ENCODE assay signal across 8 cellular contexts in genomic region chr2:88016948-88017779, GRCh38. TPM values are rescaled to one million over a fixed set of nuclear protein-coding genes. Genes with fewer than 3 reads are reported as not detected.
DNase-seq lines count a peak whose midpoint lies in the region; ATAC-seq and TF ChIP-seq lines count a peak whose summit lies in the region.

No MANE protein-coding gene starts in this region.

- H3K36me3 ChIP-seq in HUES64 (ENCODE audit: insufficient read depth, low read length) (no peaks in the 10 kb centered on the region), tibial nerve (no peaks in the 10 kb centered on the region)

- peak overlapping the region; percentile 98 for H3K9ac ChIP-seq in HUES64 (ENCODE audit: low read depth, low read length)

- no peak for TF ChIP-seq CTCF in GM12864 (IDR thresholded peaks at IDR 0.05; ENCODE audit: low read depth, low read length, missing control alignments)
- TF ChIP-seq CTCF in coronary artery (IDR thresholded peaks at IDR 0.05): no peak
- no peak for TF ChIP-seq CTCF in tibial nerve (IDR thresholded peaks at IDR 0.05)

- H3K27me3 ChIP-seq in HUES64 (ENCODE audit: insufficient read depth, low read length) (peaks cover 4% of the 10 kb centered on the region; the same call in 1 of the 2 replicates), tibial nerve (no peaks in the 10 kb centered on the region)

- TF ChIP-seq POLR2A in tibial nerve (IDR thresholded peaks at IDR 0.05): no peak

- H3K9me3 ChIP-seq in HUES64 (ENCODE audit: insufficient read depth, low read depth, low read length) (peaks cover 4% of the 10 kb centered on the region; the same call in 1 of the 2 replicates), tibial nerve (no peaks in the 10 kb centered on the region)

- H3K4me3 ChIP-seq in GM12864 (ENCODE audit: low read depth, low read length) (peak overlapping the region; percentile 87), HUES64 (ENCODE audit: low read length) (peak overlapping the region; percentile 86), coronary artery (peak overlapping the region; percentile 72), tibial nerve (peak overlapping the region; percentile 42 to 60 (median 48))

- DNase-seq in GM12864 (ENCODE audit: low read depth) (peak; percentile 36), RKO (ENCODE audit: low spot score) (peak; percentile 73), coronary artery (ENCODE audit: low spot score) (no peak), medulla oblongata (ENCODE audit: extremely low spot score) (peak; percentile 23), tibial nerve (ENCODE audit: low spot score in 2 of 2) (no peak), amniotic stem cell (lab: John Stamatoyannopoulos, UW) (no peak)

- H3K4me1 ChIP-seq in HUES64 (ENCODE audit: insufficient read depth, low read length) (peaks cover 7% of the 10 kb centered on the region; the same call in 1 of the 2 replicates), tibial nerve (peaks cover 0 to 9% (median 1%) of the 10 kb centered on the region in 4 donors)

- peak; percentile 53 for ATAC-seq in GM21576 (IDR thresholded peaks at IDR 0.05; ENCODE audit: unreplicated experiment)

- H3K27ac ChIP-seq in HUES64 (ENCODE audit: low read depth, low read length) (peak overlapping the region; percentile 93), coronary artery (peak overlapping the region; percentile 34 to 35), tibial nerve (peak overlapping the region; percentile 65 to 89 (median 82))

- WGBS in HUES64: 18% methylated on average over 47 of the region's 47 CpGs
- WGBS in tibial nerve, 2 donors: 11 to 39% methylated on average over 26 to 47 of the region's 47 CpGs

- no peak for TF ChIP-seq EP300 in tibial nerve (IDR thresholded peaks at IDR 0.05)

RNA-seq across cellular contexts. Expression of gene RNU2-63P, which starts 0.8 kb away (rescaled TPM):
- 37.0 TPM for polyA plus RNA-seq in HUES64 (2013, experiment 1 of 2)
- polyA plus RNA-seq in HUES64 (2013, experiment 2 of 2): 49.6 TPM
- not detected for total RNA-seq in tibial nerve

RNA-seq across cellular contexts. Expression of gene KRCC1, which starts 38.4 kb away (rescaled TPM):
- polyA plus RNA-seq in HUES64 (2013, experiment 1 of 2): 10.3 TPM
- 13.8 TPM for polyA plus RNA-seq in HUES64 (2013, experiment 2 of 2)
- 10 to 100 TPM; 29.4 to 39.3 (median 32.2) TPM for total RNA-seq in tibial nerve

RNA-seq across cellular contexts. Expression of gene SMYD1, which starts 50.5 kb away (rescaled TPM):
- not detected for polyA plus RNA-seq in HUES64 (2013, experiment 1 of 2)
- not detected for polyA plus RNA-seq in HUES64 (2013, experiment 2 of 2)
- total RNA-seq in tibial nerve: 1 to 10 TPM in 1 of 4 donors, under 1 TPM in 1, not detected in 2; 0.21 to 3.3 TPM

Comparison
In these comparisons a context has a peak if more than half of its experiments do, and no peak if none do; other contexts are left out.
1. DNase-seq: peak in GM12864 (single experiment), RKO (single experiment) and medulla oblongata (single experiment); none in coronary artery (single experiment), tibial nerve (0 of 2) and amniotic stem cell (single experiment).
2. H3K27ac ChIP-seq: peak in every context shown above with its lines; median percentile 93 in HUES64; 82 in tibial nerve; 34 in coronary artery.
3. Peak in every context shown above with its lines, with median percentiles within 50 percentile points of each other: H3K4me3 ChIP-seq.